Comparison of ENCODE assay signal across 12 cellular contexts in the genomic region with DNA sequence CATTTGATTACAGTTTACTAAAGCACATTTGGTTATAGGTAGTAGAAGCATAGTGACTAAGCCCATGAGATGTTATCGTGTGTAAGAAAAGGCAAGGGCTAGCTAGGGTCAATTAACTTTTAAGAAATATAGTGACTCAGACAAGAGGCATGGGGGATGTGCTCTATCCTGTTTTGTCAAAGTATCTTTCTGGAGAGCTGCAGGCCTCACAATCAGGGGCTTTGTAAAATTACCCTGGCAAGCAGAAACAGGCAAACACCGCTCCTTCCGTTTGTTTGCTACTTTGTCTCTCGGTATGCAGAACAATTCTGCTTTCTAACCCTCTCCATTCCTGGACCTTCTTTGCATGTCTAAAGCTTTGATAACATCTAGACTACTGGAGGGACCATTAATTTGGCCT. TPM values are rescaled to one million over a fixed set of nuclear protein-coding genes. Genes with fewer than 3 reads are reported as not detected.
A peak's percentile ranks its signal among the peaks of the same experiment; 100 is the strongest.
DNase-seq lines count a peak whose midpoint lies in the region; ATAC-seq and TF ChIP-seq lines count a peak whose summit lies in the region.
"Had no signal": no experiment of that assay in that cellular context is flagged by ENCODE, and none has a peak within 500 bp of the region (broad histone marks: within the 10 kb centered on the region; RNA-seq: fewer than 3 reads in every experiment).

No MANE protein-coding gene starts in this region.

- no peak overlapping the region for H3K4me3 ChIP-seq in AG10803 (ENCODE audit: low read length)
- H3K4me3 ChIP-seq in choroid plexus epithelial cell (ENCODE audit: low read depth, low read length): no peak overlapping the region
- H3K4me3 ChIP-seq in mesenchymal stem cell (ENCODE audit: insufficient read depth in 1 of 2, low read depth in 1 of 2, low read length in 2 of 2): peak overlapping the region in 1 of 2 experiments; percentile 42
- H3K4me3 ChIP-seq: thoracic aorta had no signal

- no peak overlapping the region for H3K14ac ChIP-seq in mesenchymal stem cell (ENCODE audit: low read length in 2 of 2)

- DNase-seq in AG10803 (ENCODE audit: low read depth) (peak; percentile 52), NCI-H226 (peak; percentile 30), choroid plexus epithelial cell (ENCODE audit: low read depth) (peak; percentile 73), mesenchymal stem cell (peak; percentile 44), C1 segment of cervical spinal cord (lab: John Stamatoyannopoulos, UW) (no peak), LoVo (ENCODE audit: low spot score) (no peak)
- DNase-seq: activated effector memory CD4-positive, alpha-beta T cell treated with anti-CD3 and anti-CD28 coated beads, Interleukin-2, amount 50 U/mL, for 16 hours; NCI-H1417 treated with DMSO at 0.1 percent for 48 hours had no signal

- no peak overlapping the region for H2AK5ac ChIP-seq in mesenchymal stem cell (ENCODE audit: low read length, severe bottlenecking)

- H3K27ac ChIP-seq in mesenchymal stem cell (ENCODE audit: low read length, poor library complexity, severe bottlenecking): peak overlapping the region; percentile 28
- H3K27ac ChIP-seq: thoracic aorta had no signal

- no peak overlapping the region for H3K4me2 ChIP-seq in mesenchymal stem cell (ENCODE audit: low read length, poor library complexity, severe bottlenecking)

- H2BK5ac ChIP-seq in mesenchymal stem cell (ENCODE audit: low read depth, low read length, poor library complexity, severe bottlenecking): no peak overlapping the region

- H3K27me3 ChIP-seq in mesenchymal stem cell (ENCODE audit: control insufficient read depth in 1 of 2, insufficient read depth in 1 of 2, low read length in 2 of 2): peaks cover 0 to 5% of the 10 kb centered on the region in 2 experiments
- H3K27me3 ChIP-seq: dorsolateral prefrontal cortex had no signal

- H4K8ac ChIP-seq in mesenchymal stem cell (ENCODE audit: low read length): no peak overlapping the region

- ATAC-seq in HG03175 (IDR thresholded peaks at IDR 0.05; ENCODE audit: unreplicated experiment) (no peak), HG02840 (IDR thresholded peaks at IDR 0.05; ENCODE audit: low FRiP score, unreplicated experiment) (no peak)

- H2BK15ac ChIP-seq in mesenchymal stem cell (ENCODE audit: low read depth, poor library complexity, severe bottlenecking): no peak overlapping the region

- no peak overlapping the region for H2BK120ac ChIP-seq in mesenchymal stem cell (ENCODE audit: low read depth, low read length)

- H3K36me3 ChIP-seq in mesenchymal stem cell (ENCODE audit: control insufficient read depth in 1 of 2, insufficient read depth in 2 of 2, low read depth in 1 of 2, low read length in 2 of 2): no peaks in the 10 kb centered on the region
- H3K36me3 ChIP-seq: thoracic aorta had no signal

- H3K79me1 ChIP-seq in mesenchymal stem cell (replicated peaks; ENCODE audit: low read length, poor library complexity, severe bottlenecking): no peaks in the 10 kb centered on the region

- TF ChIP-seq CTCF in AG10803 (conservative IDR thresholded peaks at IDR 0.05; ENCODE audit: low read length) (no peak), choroid plexus epithelial cell (conservative IDR thresholded peaks at IDR 0.05; ENCODE audit: low read depth, low read length) (no peak)

- H3K4ac ChIP-seq in mesenchymal stem cell (ENCODE audit: low read depth in 1 of 2, low read length in 2 of 2): no peak overlapping the region

- no peak overlapping the region for H2AFZ ChIP-seq in mesenchymal stem cell (ENCODE audit: low read depth, low read length)

- H3K9me3 ChIP-seq in mesenchymal stem cell (ENCODE audit: control insufficient read depth, low read length): no peaks in the 10 kb centered on the region
- H3K9me3 ChIP-seq: thoracic aorta had no signal

- H3K9ac ChIP-seq in mesenchymal stem cell (ENCODE audit: low read length): peak overlapping the region; percentile 61

- H3K18ac ChIP-seq in mesenchymal stem cell (ENCODE audit: low read depth in 1 of 2, low read length in 2 of 2): no peak overlapping the region

- no peak overlapping the region for H3K23ac ChIP-seq in mesenchymal stem cell (ENCODE audit: low read length in 2 of 2)

- H4K91ac ChIP-seq in mesenchymal stem cell (ENCODE audit: low read length): no peak overlapping the region

- no peak overlapping the region for H2BK12ac ChIP-seq in mesenchymal stem cell (ENCODE audit: low read length in 2 of 2)

- 11% methylated on average over 4 of the region's 4 CpGs for WGBS in mesenchymal stem cell

- H3K4me1 ChIP-seq in mesenchymal stem cell (ENCODE audit: control insufficient read depth, insufficient read depth, low read depth, low read length): no peaks in the 10 kb centered on the region

RNA-seq across cellular contexts. Expression of a gene that starts 26.0 kb away (rescaled TPM):
- 6.4 TPM for polyA plus RNA-seq in mesenchymal stem cell (2013, experiment 1 of 2)
- 6.3 TPM for polyA plus RNA-seq in mesenchymal stem cell (2013, experiment 2 of 2)

RNA-seq across cellular contexts. Expression of a gene that starts 37.6 kb away (rescaled TPM):
- polyA plus RNA-seq in mesenchymal stem cell (2013, experiment 1 of 2): 73.6 TPM
- 72.3 TPM for polyA plus RNA-seq in mesenchymal stem cell (2013, experiment 2 of 2)

Comparison
In these comparisons a context has a peak if more than half of its experiments do, and no peak if none do; other contexts are left out.
1. DNase-seq: peak in AG10803 (single experiment), NCI-H226 (single experiment), choroid plexus epithelial cell (single experiment) and mesenchymal stem cell (single experiment); none in C1 segment of cervical spinal cord (0 of 14) and LoVo (single experiment).